12 cellular contexts compared by ENCODE assay signal in the genomic region with DNA sequence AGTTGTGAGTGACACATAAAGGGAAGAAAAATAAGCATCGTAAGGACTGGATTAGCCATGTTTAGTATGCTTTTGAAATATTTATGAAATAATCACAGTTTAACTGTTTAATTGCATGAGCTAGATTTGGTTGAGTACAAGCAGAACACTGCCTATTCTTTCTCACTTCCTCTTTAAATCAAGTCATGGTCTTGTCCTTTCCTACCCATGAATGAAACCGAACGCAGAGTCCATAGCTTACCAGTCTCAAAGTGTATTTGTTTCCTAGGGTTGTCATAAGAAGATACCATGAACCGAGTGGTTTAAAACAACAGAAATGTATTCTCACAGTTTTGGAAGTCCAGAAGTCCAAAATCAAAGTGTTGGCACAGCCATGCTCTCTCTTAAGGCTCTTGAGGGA.
DNase-seq lines count a peak whose midpoint lies in the region; ATAC-seq lines count a peak whose summit lies in the region.
"Had no signal": no experiment of that assay in that cellular context is flagged by ENCODE, and none has a peak within 500 bp of the region (broad histone marks: within the 10 kb centered on the region; RNA-seq: fewer than 3 reads in every experiment).

No MANE protein-coding gene starts in this region.

- H3K9me3 Mint-ChIP-seq in activated CD4-positive, alpha-beta T cell treated with anti-CD3 and anti-CD28 coated beads, Interleukin-2, amount 10 ng/mL, durations not matched to agents 7 days and 5 days = no peaks in the 10 kb centered on the region
- H3K9me3 Mint-ChIP-seq: nephron progenitor cell had no signal

- DNase-seq in NCI-H526 treated with DMSO at 0.1 percent for 48 hours (lab: John Stamatoyannopoulos, UW) (no peak), DMS114 treated with DMSO at 0.1 percent for 48 hours (lab: John Stamatoyannopoulos, UW; ENCODE audit: unreplicated experiment) (no peak)
- no peak for DNase-seq in activated CD4-positive, alpha-beta T cell treated with anti-CD3 and anti-CD28 coated beads for 1 hour
- no peak for DNase-seq in activated CD4-positive, alpha-beta T cell treated with anti-CD3 and anti-CD28 coated beads, Interleukin-2, amount 10 ng/mL, durations not matched to agents 7 days and 5 days
- DNase-seq: NCI-H526, nephron progenitor cell had no signal

- POLR2A ChIA-PET in activated CD4-positive, alpha-beta T cell treated with anti-CD3 and anti-CD28 coated beads, Interleukin-2, amount 10 ng/mL, durations not matched to agents 7 days and 5 days (lab: Charles Lee) = no interaction called here

- no peak overlapping the region for H3K27ac Mint-ChIP-seq in activated CD4-positive, alpha-beta T cell treated with anti-CD3 and anti-CD28 coated beads, Interleukin-2, amount 10 ng/mL, durations not matched to agents 7 days and 5 days
- H3K27ac Mint-ChIP-seq: activated naive CD8-positive, alpha-beta T cell; nephron progenitor cell had no signal

- ATAC-seq in GM18517 (IDR thresholded peaks at IDR 0.05; ENCODE audit: unreplicated experiment) (peak; percentile 89), GM21367 (IDR thresholded peaks at IDR 0.05; ENCODE audit: unreplicated experiment) (peak; percentile 91), HG02884 (IDR thresholded peaks at IDR 0.05; ENCODE audit: unreplicated experiment) (peak; percentile 93), HG03457 (IDR thresholded peaks at IDR 0.05; ENCODE audit: unreplicated experiment) (peak; percentile 67)
- ATAC-seq: Right ventricle myocardium inferior had no signal

- CTCF ChIA-PET in activated CD4-positive, alpha-beta T cell treated with anti-CD3 and anti-CD28 coated beads, Interleukin-2, amount 10 ng/mL, durations not matched to agents 7 days and 5 days (lab: Charles Lee) = no interaction called here

- H3K27me3 Mint-ChIP-seq in activated CD4-positive, alpha-beta T cell treated with anti-CD3 and anti-CD28 coated beads, Interleukin-2, amount 10 ng/mL, durations not matched to agents 7 days and 5 days = no peaks in the 10 kb centered on the region
- H3K27me3 Mint-ChIP-seq: activated naive CD8-positive, alpha-beta T cell had no signal

- H3K36me3 Mint-ChIP-seq in activated CD4-positive, alpha-beta T cell treated with anti-CD3 and anti-CD28 coated beads, Interleukin-2, amount 10 ng/mL, durations not matched to agents 7 days and 5 days (ENCODE audit: low read depth) = no peaks in the 10 kb centered on the region
- H3K36me3 Mint-ChIP-seq: activated naive CD8-positive, alpha-beta T cell had no signal

- no peak overlapping the region for H3K4me3 Mint-ChIP-seq in activated CD4-positive, alpha-beta T cell treated with anti-CD3 and anti-CD28 coated beads, Interleukin-2, amount 10 ng/mL, durations not matched to agents 7 days and 5 days
- H3K4me3 Mint-ChIP-seq: activated naive CD8-positive, alpha-beta T cell; nephron progenitor cell had no signal

- H3K4me1 Mint-ChIP-seq in activated CD4-positive, alpha-beta T cell treated with anti-CD3 and anti-CD28 coated beads, Interleukin-2, amount 10 ng/mL, durations not matched to agents 7 days and 5 days = no peaks in the 10 kb centered on the region
- H3K4me1 Mint-ChIP-seq: nephron progenitor cell had no signal
